ENCODE assay signal across 11 cellular contexts in genomic region chr2:73952499-73953446, GRCh38. TPM values are rescaled to one million over a fixed set of nuclear protein-coding genes. Genes with fewer than 3 reads are reported as not detected.
DNase-seq lines count a peak whose midpoint lies in the region; ATAC-seq and TF ChIP-seq lines count a peak whose summit lies in the region.
"Had no signal": no experiment of that assay in that cellular context is flagged by ENCODE, and none has a peak within 500 bp of the region (broad histone marks: within the 10 kb centered on the region; RNA-seq: fewer than 3 reads in every experiment).

No MANE protein-coding gene starts in this region.

- H3K9me3 Mint-ChIP-seq in CD4-positive, CD25-positive, alpha-beta regulatory T cell: no peaks in the 10 kb centered on the region

- H3K27ac Mint-ChIP-seq in CD4-positive, CD25-positive, alpha-beta regulatory T cell: peak overlapping the region in 2 of 3 donors; percentile 87 to 88

- peaks cover 21% of the 10 kb centered on the region for H3K4me1 ChIP-seq in CD4-positive, CD25-positive, alpha-beta regulatory T cell (ENCODE audit: control insufficient read depth, insufficient read depth, low read length, poor library complexity, severe bottlenecking)
- H3K4me1 ChIP-seq in lower lobe of right lung: peaks cover 37% of the 10 kb centered on the region

- H3K36me3 ChIP-seq in CD4-positive, CD25-positive, alpha-beta regulatory T cell (ENCODE audit: control insufficient read depth, insufficient read depth, low read length): peaks cover 79% of the 10 kb centered on the region
- H3K36me3 ChIP-seq in lower lobe of right lung: peaks cover 98% of the 10 kb centered on the region

- intact Hi-C loops in lower lobe of right lung (cut with DNase I): no loop called here

- no peak overlapping the region for H3K4me3 Mint-ChIP-seq in CD4-positive, CD25-positive, alpha-beta regulatory T cell

- no peaks in the 10 kb centered on the region for H3K27me3 ChIP-seq in CD4-positive, CD25-positive, alpha-beta regulatory T cell (ENCODE audit: control insufficient read depth, insufficient read depth, low read length)
- H3K27me3 ChIP-seq in lower lobe of right lung (ENCODE audit: low read depth): no peaks in the 10 kb centered on the region

- TF ChIP-seq CTCF in choroid plexus epithelial cell (conservative IDR thresholded peaks at IDR 0.05; ENCODE audit: low read depth, low read length): no peak
- no peak for TF ChIP-seq CTCF in lower lobe of right lung (IDR thresholded peaks at IDR 0.05)

- no peak for DNase-seq in CD4-positive, CD25-positive, alpha-beta regulatory T cell
- peak; percentile 91 for DNase-seq in MV-4-11 (lab: John Stamatoyannopoulos, UW)
- peak; percentile 57 for DNase-seq in choroid plexus epithelial cell (ENCODE audit: low read depth)
- peak; percentile 54 for DNase-seq in lower lobe of right lung
- DNase-seq in effector CD4-positive, alpha-beta T cell: no peak
- DNase-seq in SHP77 (lab: John Stamatoyannopoulos, UW): no peak
- DNase-seq: DND-41, NCI-H2171 treated with DMSO at 0.1 percent for 48 hours, WERI-Rb-1 had no signal

- peaks cover 15 to 65% (median 41%) of the 10 kb centered on the region in 4 donors for H3K4me1 Mint-ChIP-seq in CD4-positive, CD25-positive, alpha-beta regulatory T cell

- H3K36me3 Mint-ChIP-seq in CD4-positive, CD25-positive, alpha-beta regulatory T cell: peaks cover 56% of the 10 kb centered on the region

- no peaks in the 10 kb centered on the region for H3K9me3 ChIP-seq in CD4-positive, CD25-positive, alpha-beta regulatory T cell (ENCODE audit: control insufficient read depth in 2 of 2, low read length in 2 of 2)
- no peaks in the 10 kb centered on the region for H3K9me3 ChIP-seq in lower lobe of right lung

- no peak overlapping the region for H3K27ac ChIP-seq in CD4-positive, CD25-positive, alpha-beta regulatory T cell (ENCODE audit: insufficient read depth, low read length, poor library complexity, severe bottlenecking)
- no peak overlapping the region for H3K27ac ChIP-seq in lower lobe of right lung
- H3K27ac ChIP-seq: WERI-Rb-1 had no signal

- H3K27me3 Mint-ChIP-seq in CD4-positive, CD25-positive, alpha-beta regulatory T cell: no peaks in the 10 kb centered on the region

- no peak for ATAC-seq in CD4-positive, CD25-positive, alpha-beta regulatory T cell (ENCODE audit: low read depth in 2 of 2)
- ATAC-seq in lower lobe of right lung (peak; percentile 90 to 92), GM18870 (IDR thresholded peaks at IDR 0.05; ENCODE audit: unreplicated experiment) (no peak), GM19397 (IDR thresholded peaks at IDR 0.05; ENCODE audit: unreplicated experiment) (no peak)

- H3K4me3 ChIP-seq in CD4-positive, CD25-positive, alpha-beta regulatory T cell (ENCODE audit: low read depth, low read length): no peak overlapping the region
- H3K4me3 ChIP-seq in choroid plexus epithelial cell (ENCODE audit: low read depth, low read length) (no peak overlapping the region), lower lobe of right lung (no peak overlapping the region)

RNA-seq across cellular contexts. Expression of gene DGUOK, which starts 26.1 kb away (rescaled TPM):
- total RNA-seq in CD4-positive, CD25-positive, alpha-beta regulatory T cell: 43.5 TPM
- polyA plus RNA-seq in CD4-positive, CD25-positive, alpha-beta regulatory T cell: 100 to 1,000 TPM; 182 to 226 (median 205) TPM
- total RNA-seq in lower lobe of right lung: 38.0 TPM

RNA-seq across cellular contexts. Expression of gene TET3, which starts 31.9 kb away (rescaled TPM):
- total RNA-seq in CD4-positive, CD25-positive, alpha-beta regulatory T cell: 26.3 TPM
- polyA plus RNA-seq in CD4-positive, CD25-positive, alpha-beta regulatory T cell: under 1 TPM; 0.22 to 0.30 (median 0.26) TPM
- total RNA-seq in lower lobe of right lung: 21.5 TPM

RNA-seq across cellular contexts. Expression of gene ACTG2, which starts 60.0 kb away (rescaled TPM):
- 0.64 TPM for total RNA-seq in CD4-positive, CD25-positive, alpha-beta regulatory T cell
- 1 to 10 TPM; 2.4 to 6.6 (median 3.7) TPM for polyA plus RNA-seq in CD4-positive, CD25-positive, alpha-beta regulatory T cell
- total RNA-seq in lower lobe of right lung: 22.2 TPM

Comparison
In these comparisons a context has a peak if more than half of its experiments do, and no peak if none do; other contexts are left out.
1. ATAC-seq: peak in lower lobe of right lung (2 of 2); none in CD4-positive, CD25-positive, alpha-beta regulatory T cell (0 of 2), GM18870 (single experiment) and GM19397 (single experiment).
2. DNase-seq: peak in MV-4-11 (single experiment), choroid plexus epithelial cell (single experiment) and lower lobe of right lung (single experiment); none in CD4-positive, CD25-positive, alpha-beta regulatory T cell (0 of 3), effector CD4-positive, alpha-beta T cell (single experiment) and SHP77 (0 of 2).
3. RNA of gene ACTG2, which starts 60.0 kb away (total RNA-seq): 22.2 TPM in lower lobe of right lung (single experiment); 0.64 TPM in CD4-positive, CD25-positive, alpha-beta regulatory T cell (single experiment); every median in the first group is over 10 times any median in the second.